ENCODE assay signal across 9 cellular contexts in genomic region chr7:129343099-129343700, GRCh38.
A peak's percentile ranks its signal among the peaks of the same experiment; 100 is the strongest.
DNase-seq lines count a peak whose midpoint lies in the region; ATAC-seq and TF ChIP-seq lines count a peak whose summit lies in the region.
"Had no signal": no experiment of that assay in that cellular context is flagged by ENCODE, and none has a peak within 500 bp of the region (broad histone marks: within the 10 kb centered on the region; RNA-seq: fewer than 3 reads in every experiment).

No MANE protein-coding gene starts in this region.

- no peak overlapping the region for H3K4me2 ChIP-seq in IMR-90 (ENCODE audit: low read depth, low read length)
- H3K4me2 ChIP-seq in neural cell (ENCODE audit: low read length): no peak overlapping the region

- intact Hi-C loops in IMR-90 (cut with micrococcal nuclease): loop anchor here (2.0 kb wide), 1 partner anchor 124 kb away; no protein-coding TSS in a partner anchor

- no peak overlapping the region for H2BK15ac ChIP-seq in IMR-90 (ENCODE audit: low read depth, low read length)

- H2AFZ ChIP-seq in IMR-90 (replicated peaks; ENCODE audit: low read length, poor library complexity) (no peak overlapping the region), neural cell (ENCODE audit: low read depth, low read length) (no peak overlapping the region)

- H4K91ac ChIP-seq in IMR-90 (ENCODE audit: insufficient read depth, low read depth, low read length): no peak overlapping the region

- H2BK120ac ChIP-seq in IMR-90 (ENCODE audit: low read depth, low read length): no peak overlapping the region

- H3K27me3 ChIP-seq in IMR-90 (ENCODE audit: control insufficient read depth, insufficient read depth, low read length) (no peaks in the 10 kb centered on the region; the same call in 1 of the 2 replicates), neural cell (ENCODE audit: insufficient read depth, low read depth, low read length) (no peaks in the 10 kb centered on the region)
- H3K27me3 ChIP-seq: BLaER1 treated with 17β-estradiol and CSF1 and Interleukin-3, amounts not matched to agents 10 nM and 100 nM had no signal

- peak; percentile 57 for TF ChIP-seq RAD21 in IMR-90 (IDR thresholded peaks at IDR 0.05; ENCODE audit: low read length)
- TF ChIP-seq RAD21 in neural cell (conservative IDR thresholded peaks at IDR 0.05): peak; percentile 64

- POLR2A ChIA-PET in IMR-90 (lab: Charles Lee; ENCODE audit: unreplicated experiment): no interaction called here
- POLR2A ChIA-PET in RWPE1 (lab: Yijun Ruan, JAX; ENCODE audit: low non-redundant PET): no interaction called here

- H4K5ac ChIP-seq in IMR-90 (ENCODE audit: low read depth, low read length): no peak overlapping the region

- DNase-seq in NCI-H2196 (lab: John Stamatoyannopoulos, UW; ENCODE audit: unreplicated experiment) (peak; percentile 34), NCI-H2196 treated with DMSO at 0.1 percent for 48 hours (lab: John Stamatoyannopoulos, UW; ENCODE audit: unreplicated experiment) (no peak), IMR-90 (peak; percentile 75), RWPE1 (ENCODE audit: low spot score) (peak; percentile 34), epithelial cell of esophagus (ENCODE audit: low read depth) (peak; percentile 65)

- H3K9ac ChIP-seq in IMR-90 (ENCODE audit: low read depth, low read length): no peak overlapping the region
- H3K9ac ChIP-seq in neural cell (ENCODE audit: low read length): no peak overlapping the region
- H3K9ac ChIP-seq: BLaER1 treated with 17β-estradiol and CSF1 and Interleukin-3, amounts not matched to agents 10 nM and 100 nM had no signal

- H3K9me3 ChIP-seq in IMR-90 (ENCODE audit: control insufficient read depth, insufficient read depth, low read length) (no peaks in the 10 kb centered on the region), neural cell (ENCODE audit: low read length) (no peaks in the 10 kb centered on the region)
- H3K9me3 ChIP-seq: BLaER1 treated with 17β-estradiol and CSF1 and Interleukin-3, amounts not matched to agents 10 nM and 100 nM had no signal

- no peak overlapping the region for H2BK20ac ChIP-seq in IMR-90 (ENCODE audit: low read depth, low read length)

- no peaks in the 10 kb centered on the region for H3K9me2 ChIP-seq in neural cell (ENCODE audit: insufficient read depth, low read length)

- H3K9me1 ChIP-seq in IMR-90 (ENCODE audit: insufficient read depth, low read length): no peaks in the 10 kb centered on the region

- H2BK5ac ChIP-seq in IMR-90 (ENCODE audit: low read depth, low read length, poor library complexity, severe bottlenecking): no peak overlapping the region

- CTCF ChIA-PET in IMR-90 (lab: Yijun Ruan, JAX): interaction anchor here (0.6 to 1.3 kb wide), 9 partner anchors 10 to 278 kb away, joined by 3 to 15 read pairs (median 3); partner anchors contain the start of gene NRF1
- CTCF ChIA-PET in RWPE1 (lab: Yijun Ruan, JAX): interaction anchor here (0.6 to 1.3 kb wide), 15 partner anchors 9 to 1029 kb away, joined by 3 to 7 read pairs (median 3); no protein-coding TSS in a partner anchor

- H4K8ac ChIP-seq in IMR-90 (ENCODE audit: low read depth in 2 of 2, low read length in 2 of 2): no peak overlapping the region

- H3F3A ChIP-seq in neural cell (ENCODE audit: insufficient read depth, low read length, poor library complexity, severe bottlenecking): no peaks in the 10 kb centered on the region

- ATAC-seq in IMR-90 (ENCODE audit: low read depth): peak; percentile 80
- ATAC-seq in GM18498 (IDR thresholded peaks at IDR 0.05; ENCODE audit: unreplicated experiment): no peak
- ATAC-seq in GM21447 (IDR thresholded peaks at IDR 0.05; ENCODE audit: unreplicated experiment): no peak

- H4K20me1 ChIP-seq in IMR-90 (ENCODE audit: insufficient read depth, low read length): no peaks in the 10 kb centered on the region
- no peaks in the 10 kb centered on the region for H4K20me1 ChIP-seq in neural cell (ENCODE audit: insufficient read depth)

- peak; percentile 77 for TF ChIP-seq CTCF in IMR-90 (conservative IDR thresholded peaks at IDR 0.05; ENCODE audit: low read depth, low read length)
- peak; percentile 94 for TF ChIP-seq CTCF in RWPE1 (conservative IDR thresholded peaks at IDR 0.05; ENCODE audit: low read depth)
- TF ChIP-seq CTCF in epithelial cell of esophagus (IDR thresholded peaks at IDR 0.05; ENCODE audit: insufficient read depth, low read depth, low read length, missing control alignments): peak; percentile 69
- peak; percentile 75 for TF ChIP-seq CTCF in neural cell (IDR thresholded peaks at IDR 0.05; ENCODE audit: poor library complexity, severe bottlenecking)

- H2AK5ac ChIP-seq in IMR-90 (ENCODE audit: low read depth, low read length): no peak overlapping the region

- H3K23ac ChIP-seq in IMR-90 (ENCODE audit: low read depth, low read length): no peak overlapping the region

- no peaks in the 10 kb centered on the region for H3K79me1 ChIP-seq in IMR-90 (ENCODE audit: low read depth in 1 of 2, low read length in 2 of 2)

- no peak overlapping the region for H3K4ac ChIP-seq in IMR-90 (ENCODE audit: low read depth, low read length)

- dilution Hi-C loops in IMR-90 (cut with HindIII; ENCODE audit: low sequenced_read_pairs, unreplicated experiment): no loop called here

- no peak for TF ChIP-seq POLR2A in IMR-90 (IDR thresholded peaks at IDR 0.05; ENCODE audit: low read depth, low read length)

- BruUV-seq in IMR-90 (replicated peaks; lab: Mats Ljungman, UMichigan): no TSS peak

- H3K4me1 ChIP-seq in IMR-90 (ENCODE audit: control insufficient read depth, insufficient read depth, low read length): peaks cover 2% of the 10 kb centered on the region; the same call in 1 of the 2 replicates

- no peak overlapping the region for H2AK9ac ChIP-seq in IMR-90 (replicated peaks; ENCODE audit: low read depth, low read length, poor library complexity)

- in situ Hi-C loops in IMR-90 (cut with MboI; ENCODE audit: low sequenced_read_pairs): no loop called here

- H3K36me3 ChIP-seq in IMR-90 (ENCODE audit: control insufficient read depth, insufficient read depth, low read length) (no peaks in the 10 kb centered on the region), neural cell (ENCODE audit: insufficient read depth, low read length) (peaks cover 7% of the 10 kb centered on the region)

- no peak overlapping the region for H3K56ac ChIP-seq in IMR-90 (ENCODE audit: extremely low read depth, insufficient read depth, low read length)

- H3K4me3 ChIP-seq in IMR-90 (ENCODE audit: insufficient read depth, low read depth, low read length) (no peak overlapping the region), epithelial cell of esophagus (ENCODE audit: low read length) (no peak overlapping the region), neural cell (ENCODE audit: low read length) (no peak overlapping the region)
- H3K4me3 ChIP-seq: BLaER1 treated with 17β-estradiol and CSF1 and Interleukin-3, amounts not matched to agents 10 nM and 100 nM had no signal

- no peaks in the 10 kb centered on the region for H3K79me2 ChIP-seq in neural cell (replicated peaks; ENCODE audit: insufficient read depth, low read length)

- WGBS in IMR-90 (ENCODE audit: extremely low coverage in 2 of 2, insufficient read length in 1 of 2), 2 experiments: no CpG with 5 or more reads among the region's 3 CpGs

- no peak for TF ChIP-seq EP300 in neural cell (conservative IDR thresholded peaks at IDR 0.05; ENCODE audit: poor library complexity, severe bottlenecking)

- H3K27ac ChIP-seq in IMR-90 (ENCODE audit: insufficient read depth, low read length) (no peak overlapping the region), RWPE1 (no peak overlapping the region), neural cell (ENCODE audit: low read length) (no peak overlapping the region)
- H3K27ac ChIP-seq: BLaER1 treated with 17β-estradiol and CSF1 and Interleukin-3, amounts not matched to agents 10 nM and 100 nM had no signal

- H3K14ac ChIP-seq in IMR-90 (replicated peaks; ENCODE audit: low read depth, low read length): no peak overlapping the region

- no peak overlapping the region for H3K18ac ChIP-seq in IMR-90 (ENCODE audit: low read depth, low read length)

TF ChIP-seq in IMR-90, 13 proteins besides CTCF, POLR2A, EP300 and RAD21 (continues in another document):
- TF ChIP-seq CEBPB (IDR thresholded peaks at IDR 0.05; ENCODE audit: low read depth, low read length): no peak
- no peak for TF ChIP-seq MAZ (IDR thresholded peaks at IDR 0.05; ENCODE audit: borderline replicate concordance, low read depth, low read length)
- no peak for TF ChIP-seq FOS (IDR thresholded peaks at IDR 0.05; ENCODE audit: low read depth, low read length)
- TF ChIP-seq ELK1 (IDR thresholded peaks at IDR 0.05; ENCODE audit: borderline replicate concordance, low read depth, low read length): no peak
- TF ChIP-seq MAFK (IDR thresholded peaks at IDR 0.05; ENCODE audit: low read depth, low read length): 0 out of 2 replicates have a peak, but pooled peaks have one; percentile 6
- peak; percentile 70 for TF ChIP-seq SMC3 (IDR thresholded peaks at IDR 0.05; ENCODE audit: low read depth, low read length)

TF ChIP-seq in neural cell, 6 proteins besides CTCF, POLR2A, EP300 and RAD21:
- TF ChIP-seq EZH2 (IDR thresholded peaks at IDR 0.05; ENCODE audit: borderline replicate concordance, insufficient read depth, low read length, poor library complexity, severe bottlenecking) (no peak), SMC3 (conservative IDR thresholded peaks at IDR 0.05; ENCODE audit: poor library complexity) (peak; percentile 69)
